In the genomic region with DNA sequence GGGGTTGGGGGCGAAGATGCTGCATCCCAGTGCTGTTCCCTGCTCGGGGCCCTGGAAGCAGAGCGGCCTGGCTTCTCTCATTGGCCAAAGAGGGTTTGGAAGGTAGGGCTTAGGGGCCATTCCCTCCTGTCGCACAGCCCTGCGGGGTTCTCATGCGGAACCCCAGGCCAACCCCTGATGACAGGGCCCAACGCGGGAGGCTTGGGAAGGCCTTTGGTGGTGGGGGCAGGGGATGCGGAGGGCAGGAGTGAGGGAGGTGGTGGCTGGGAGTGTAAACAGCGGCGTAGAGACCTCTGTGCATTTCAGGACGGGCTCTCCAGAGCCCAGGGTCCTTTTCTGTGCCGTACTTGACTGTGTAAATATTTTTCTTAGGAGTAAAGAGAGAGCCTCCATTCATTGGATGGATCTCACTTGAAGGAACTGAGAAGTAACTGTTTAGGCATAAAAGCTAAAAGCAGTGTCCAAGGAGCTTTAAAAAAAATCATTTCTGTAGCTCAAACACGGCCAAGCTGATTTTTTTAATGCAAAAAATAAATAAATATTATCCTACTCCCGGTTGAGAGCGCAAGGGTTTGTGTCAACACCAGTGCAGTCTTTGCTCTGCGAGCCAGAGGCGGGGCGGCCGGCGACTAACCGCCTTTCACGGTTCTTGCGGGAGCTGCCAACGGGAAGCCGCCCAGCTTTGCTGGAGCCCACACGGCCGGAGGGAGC, we compare ENCODE assay signal across 1 cellular context.
TF ChIP-seq lines count a peak whose summit lies in the region.

No MANE protein-coding gene starts in this region.

TF ChIP-seq in HepG2, 621 proteins besides CTCF, POLR2A, EP300 and RAD21 (continued from another document and continues in another):
- TF ChIP-seq, protein P1, sequence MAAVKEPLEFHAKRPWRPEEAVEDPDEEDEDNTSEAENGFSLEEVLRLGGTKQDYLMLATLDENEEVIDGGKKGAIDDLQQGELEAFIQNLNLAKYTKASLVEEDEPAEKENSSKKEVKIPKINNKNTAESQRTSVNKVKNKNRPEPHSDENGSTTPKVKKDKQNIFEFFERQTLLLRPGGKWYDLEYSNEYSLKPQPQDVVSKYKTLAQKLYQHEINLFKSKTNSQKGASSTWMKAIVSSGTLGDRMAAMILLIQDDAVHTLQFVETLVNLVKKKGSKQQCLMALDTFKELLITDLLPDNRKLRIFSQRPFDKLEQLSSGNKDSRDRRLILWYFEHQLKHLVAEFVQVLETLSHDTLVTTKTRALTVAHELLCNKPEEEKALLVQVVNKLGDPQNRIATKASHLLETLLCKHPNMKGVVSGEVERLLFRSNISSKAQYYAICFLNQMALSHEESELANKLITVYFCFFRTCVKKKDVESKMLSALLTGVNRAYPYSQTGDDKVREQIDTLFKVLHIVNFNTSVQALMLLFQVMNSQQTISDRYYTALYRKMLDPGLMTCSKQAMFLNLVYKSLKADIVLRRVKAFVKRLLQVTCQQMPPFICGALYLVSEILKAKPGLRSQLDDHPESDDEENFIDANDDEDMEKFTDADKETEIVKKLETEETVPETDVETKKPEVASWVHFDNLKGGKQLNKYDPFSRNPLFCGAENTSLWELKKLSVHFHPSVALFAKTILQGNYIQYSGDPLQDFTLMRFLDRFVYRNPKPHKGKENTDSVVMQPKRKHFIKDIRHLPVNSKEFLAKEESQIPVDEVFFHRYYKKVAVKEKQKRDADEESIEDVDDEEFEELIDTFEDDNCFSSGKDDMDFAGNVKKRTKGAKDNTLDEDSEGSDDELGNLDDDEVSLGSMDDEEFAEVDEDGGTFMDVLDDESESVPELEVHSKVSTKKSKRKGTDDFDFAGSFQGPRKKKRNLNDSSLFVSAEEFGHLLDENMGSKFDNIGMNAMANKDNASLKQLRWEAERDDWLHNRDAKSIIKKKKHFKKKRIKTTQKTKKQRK (IDR thresholded peaks at IDR 0.05; ENCODE audit: low read length), result no peak
- TF ChIP-seq ZFP37 (CRISPR knock-in tag; IDR thresholded peaks at IDR 0.05; ENCODE audit: borderline replicate concordance), result 0 out of 2 replicates have a peak, but pooled peaks have one; percentile 46
- peak; percentile 77 for TF ChIP-seq SPEN (CRISPR knock-in tag; IDR thresholded peaks at IDR 0.05; ENCODE audit: low read depth)
- TF ChIP-seq FOSL2 (CRISPR knock-in tag; IDR thresholded peaks at IDR 0.05), result peak; percentile 6; the same call in 1 of the 2 replicates
- TF ChIP-seq ZNF180 (CRISPR knock-in tag; IDR thresholded peaks at IDR 0.05; ENCODE audit: borderline replicate concordance, low read depth), result no peak
- TF ChIP-seq SUZ12 (IDR thresholded peaks at IDR 0.05; ENCODE audit: low read depth, low read length), result no peak
- no peak for TF ChIP-seq ZNF709 (CRISPR knock-in tag; IDR thresholded peaks at IDR 0.05)
- no peak; the same call in 1 of the 2 replicates for TF ChIP-seq ZNF280D (CRISPR knock-in tag; IDR thresholded peaks at IDR 0.05)
- no peak for TF ChIP-seq TOPORS (CRISPR knock-in tag; IDR thresholded peaks at IDR 0.05)
- 0 out of 2 replicates have a peak, but pooled peaks have one; percentile 14 for TF ChIP-seq ZNF501 (CRISPR knock-in tag; IDR thresholded peaks at IDR 0.05)
- TF ChIP-seq NFE2L2 (IDR thresholded peaks at IDR 0.05; ENCODE audit: low read length), result no peak
- no peak for TF ChIP-seq ARID2 (CRISPR knock-in tag; IDR thresholded peaks at IDR 0.05; ENCODE audit: borderline replicate concordance)
- no peak for TF ChIP-seq CREB3 (CRISPR knock-in tag; IDR thresholded peaks at IDR 0.05)
- TF ChIP-seq KAT8 (CRISPR knock-in tag; IDR thresholded peaks at IDR 0.05), result 0 out of 2 replicates have a peak, but pooled peaks have one; percentile 26
- TF ChIP-seq ZNF274 (CRISPR knock-in tag; IDR thresholded peaks at IDR 0.05), result no peak
- TF ChIP-seq ZNF350 (CRISPR knock-in tag; IDR thresholded peaks at IDR 0.05; ENCODE audit: borderline replicate concordance, low read depth), result 0 out of 2 replicates have a peak, but pooled peaks have one; percentile 20
- 0 out of 2 replicates have a peak, but pooled peaks have one; percentile 15 for TF ChIP-seq ZNF124 (CRISPR knock-in tag; IDR thresholded peaks at IDR 0.05)
- no peak for TF ChIP-seq ZNF160 (CRISPR knock-in tag; IDR thresholded peaks at IDR 0.05)
- TF ChIP-seq ZMAT5 (CRISPR knock-in tag; IDR thresholded peaks at IDR 0.05; ENCODE audit: borderline replicate concordance, low read depth), result no peak
- TF ChIP-seq ZNF773 (CRISPR knock-in tag; IDR thresholded peaks at IDR 0.05; ENCODE audit: borderline replicate concordance), result no peak
- no peak for TF ChIP-seq NKX3-1 (CRISPR knock-in tag; IDR thresholded peaks at IDR 0.05)
- 0 out of 2 replicates have a peak, but pooled peaks have one; percentile 8 for TF ChIP-seq ZNF644 (CRISPR knock-in tag; IDR thresholded peaks at IDR 0.05; ENCODE audit: low read depth)
- TF ChIP-seq, protein P2, sequence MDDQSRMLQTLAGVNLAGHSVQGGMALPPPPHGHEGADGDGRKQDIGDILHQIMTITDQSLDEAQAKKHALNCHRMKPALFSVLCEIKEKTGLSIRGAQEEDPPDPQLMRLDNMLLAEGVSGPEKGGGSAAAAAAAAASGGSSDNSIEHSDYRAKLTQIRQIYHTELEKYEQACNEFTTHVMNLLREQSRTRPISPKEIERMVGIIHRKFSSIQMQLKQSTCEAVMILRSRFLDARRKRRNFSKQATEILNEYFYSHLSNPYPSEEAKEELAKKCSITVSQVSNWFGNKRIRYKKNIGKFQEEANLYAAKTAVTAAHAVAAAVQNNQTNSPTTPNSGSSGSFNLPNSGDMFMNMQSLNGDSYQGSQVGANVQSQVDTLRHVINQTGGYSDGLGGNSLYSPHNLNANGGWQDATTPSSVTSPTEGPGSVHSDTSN (CRISPR knock-in tag; IDR thresholded peaks at IDR 0.05; ENCODE audit: borderline replicate concordance), result no peak
- no peak for TF ChIP-seq ZNF138 (CRISPR knock-in tag; IDR thresholded peaks at IDR 0.05; ENCODE audit: low read depth)
- TF ChIP-seq ZNF354B (CRISPR knock-in tag; IDR thresholded peaks at IDR 0.05), result no peak
- no peak for TF ChIP-seq ZBTB8A (CRISPR knock-in tag; IDR thresholded peaks at IDR 0.05; ENCODE audit: borderline replicate concordance, low read depth)
- no peak for TF ChIP-seq ZNF639 (CRISPR knock-in tag; conservative IDR thresholded peaks at IDR 0.05)
- peak; percentile 22; the same call in 1 of the 2 replicates for TF ChIP-seq TBX2 (CRISPR knock-in tag; IDR thresholded peaks at IDR 0.05; ENCODE audit: borderline replicate concordance)
- TF ChIP-seq ARID4A (CRISPR knock-in tag; IDR thresholded peaks at IDR 0.05; ENCODE audit: borderline replicate concordance), result no peak; the same call in 1 of the 2 replicates
- no peak for TF ChIP-seq ASH2L (IDR thresholded peaks at IDR 0.05; ENCODE audit: insufficient read length, low read depth, low read length)
- no peak for TF ChIP-seq EZH2 (conservative IDR thresholded peaks at IDR 0.05; ENCODE audit: low read depth, low read length)
- TF ChIP-seq MTF2 (CRISPR knock-in tag; IDR thresholded peaks at IDR 0.05; ENCODE audit: borderline replicate concordance), result no peak
- TF ChIP-seq ZC3H13 (CRISPR knock-in tag; IDR thresholded peaks at IDR 0.05), result no peak
- TF ChIP-seq, protein P3, sequence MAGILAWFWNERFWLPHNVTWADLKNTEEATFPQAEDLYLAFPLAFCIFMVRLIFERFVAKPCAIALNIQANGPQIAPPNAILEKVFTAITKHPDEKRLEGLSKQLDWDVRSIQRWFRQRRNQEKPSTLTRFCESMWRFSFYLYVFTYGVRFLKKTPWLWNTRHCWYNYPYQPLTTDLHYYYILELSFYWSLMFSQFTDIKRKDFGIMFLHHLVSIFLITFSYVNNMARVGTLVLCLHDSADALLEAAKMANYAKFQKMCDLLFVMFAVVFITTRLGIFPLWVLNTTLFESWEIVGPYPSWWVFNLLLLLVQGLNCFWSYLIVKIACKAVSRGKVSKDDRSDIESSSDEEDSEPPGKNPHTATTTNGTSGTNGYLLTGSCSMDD (CRISPR knock-in tag; IDR thresholded peaks at IDR 0.05), result no peak
- TF ChIP-seq RFX3 (CRISPR knock-in tag; IDR thresholded peaks at IDR 0.05), result no peak
- no peak for TF ChIP-seq KLF11 (CRISPR knock-in tag; IDR thresholded peaks at IDR 0.05)
- TF ChIP-seq NPAS2 (CRISPR knock-in tag; IDR thresholded peaks at IDR 0.05; ENCODE audit: borderline replicate concordance), result peak; percentile 36; the same call in 1 of the 2 replicates
- TF ChIP-seq, protein P4, sequence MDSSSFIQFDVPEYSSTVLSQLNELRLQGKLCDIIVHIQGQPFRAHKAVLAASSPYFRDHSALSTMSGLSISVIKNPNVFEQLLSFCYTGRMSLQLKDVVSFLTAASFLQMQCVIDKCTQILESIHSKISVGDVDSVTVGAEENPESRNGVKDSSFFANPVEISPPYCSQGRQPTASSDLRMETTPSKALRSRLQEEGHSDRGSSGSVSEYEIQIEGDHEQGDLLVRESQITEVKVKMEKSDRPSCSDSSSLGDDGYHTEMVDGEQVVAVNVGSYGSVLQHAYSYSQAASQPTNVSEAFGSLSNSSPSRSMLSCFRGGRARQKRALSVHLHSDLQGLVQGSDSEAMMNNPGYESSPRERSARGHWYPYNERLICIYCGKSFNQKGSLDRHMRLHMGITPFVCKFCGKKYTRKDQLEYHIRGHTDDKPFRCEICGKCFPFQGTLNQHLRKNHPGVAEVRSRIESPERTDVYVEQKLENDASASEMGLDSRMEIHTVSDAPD (CRISPR knock-in tag; IDR thresholded peaks at IDR 0.05), result 0 out of 2 replicates have a peak, but pooled peaks have one; percentile 32
- TF ChIP-seq NR2F1 (CRISPR knock-in tag; IDR thresholded peaks at IDR 0.05), result no peak
